6 cellular contexts compared by ENCODE assay signal in the genomic region with DNA sequence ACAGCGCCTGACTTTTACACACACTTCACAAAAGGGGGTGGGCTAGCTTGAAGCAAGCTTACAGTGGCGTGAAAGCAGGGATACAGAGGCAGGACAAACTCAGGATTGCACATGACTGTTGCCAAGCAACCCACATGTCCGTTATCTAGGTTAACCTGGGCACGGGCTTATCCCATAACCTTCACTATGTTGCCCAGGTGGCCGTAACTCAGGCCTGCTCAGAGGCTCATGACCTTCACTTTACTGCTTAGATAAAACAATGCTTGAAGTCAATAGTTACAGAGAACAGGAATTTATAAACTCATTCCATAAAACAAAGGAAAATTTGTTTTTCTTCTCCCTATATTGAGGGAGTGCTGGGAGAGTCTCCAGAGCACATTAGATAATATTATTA. TPM values are rescaled to one million over a fixed set of nuclear protein-coding genes. Genes with fewer than 3 reads are reported as not detected.
"Had no signal": no experiment of that assay in that cellular context is flagged by ENCODE, and none has a peak within 500 bp of the region (broad histone marks: within the 10 kb centered on the region; RNA-seq: fewer than 3 reads in every experiment).

No MANE protein-coding gene starts in this region.

RNA-seq across cellular contexts. Expression of a gene that starts 36.8 kb away (rescaled TPM):
- total RNA-seq: HT1080, K562, M059J, Right ventricle myocardium superior, SJSA1 had no signal
- polyA plus RNA-seq: IgD-negative memory B cell, K562 had no signal

RNA-seq across cellular contexts. Expression of a gene that starts 47.7 kb away (rescaled TPM):
- total RNA-seq: HT1080, M059J, SJSA1 had no signal
